ENCODE assay signal across 36 cellular contexts in genomic region chr11:39294648-39295047, GRCh38.
"Had no signal": no experiment of that assay in that cellular context is flagged by ENCODE, and none has a peak within 500 bp of the region (broad histone marks: within the 10 kb centered on the region; RNA-seq: fewer than 3 reads in every experiment).

No MANE protein-coding gene starts in this region.

- FAIRE-seq: astrocyte had no signal

- H3K4me1 ChIP-seq: body of pancreas, breast epithelium had no signal

- H3K4me3 ChIP-seq: body of pancreas, breast epithelium had no signal

- H3K27me3 Mint-ChIP-seq: activated B cell treated with CpG ODN at 0.5 μM for 24 hours; activated CD4-positive, alpha-beta memory T cell treated with anti-CD3 and anti-CD28 coated beads for 36 hours; activated CD4-positive, alpha-beta T cell treated with anti-CD3 and anti-CD28 coated beads, Interleukin-2, amount 10 ng/mL, durations not matched to agents 24 days and 14 days; activated CD8-positive, alpha-beta T cell treated with anti-CD3 and anti-CD28 coated beads for 36 hours; activated naive CD8-positive, alpha-beta T cell treated with anti-CD3 and anti-CD28 coated beads for 36 hours; activated T-helper 17 cell treated with anti-CD3 and anti-CD28 coated beads, Interleukin-2, amount 50 U/mL, for 72 hours had no signal

- DNase-seq: activated B cell treated with CpG ODN at 0.5 μM for 24 hours; activated CD4-positive, alpha-beta memory T cell treated with anti-CD3 and anti-CD28 coated beads for 36 hours; activated CD4-positive, alpha-beta T cell treated with anti-CD3 and anti-CD28 coated beads for 4 hours; activated CD4-positive, alpha-beta T cell treated with anti-CD3 and anti-CD28 coated beads, Interleukin-2, amount 10 ng/mL, durations not matched to agents 24 days and 14 days; activated CD4-positive, alpha-beta T cell treated with anti-CD3 and anti-CD28 coated beads, Interleukin-2, amount 50 U/mL, for 1 hour; activated CD4-positive, alpha-beta T cell treated with anti-CD3 and anti-CD28 coated beads, Interleukin-2, amount 50 U/mL, for 4 hours; activated CD4-positive, CD25-positive, alpha-beta regulatory T cell treated with anti-CD3 and anti-CD28 coated beads, Interleukin-2, amount 50 U/mL, for 72 hours; activated CD8-positive, alpha-beta memory T cell treated with anti-CD3 and anti-CD28 coated beads, Interleukin-2, amount 50 U/mL, for 4 hours; activated CD8-positive, alpha-beta T cell treated with anti-CD3 and anti-CD28 coated beads for 36 hours; activated effector memory CD4-positive, alpha-beta T cell treated with anti-CD3 and anti-CD28 coated beads, Interleukin-2, amount 50 U/mL, for 16 hours; activated gamma-delta T cell treated with Interleukin-2 at 50 U/mL for 16 hours; activated naive CD4-positive, alpha-beta T cell; activated naive CD4-positive, alpha-beta T cell treated with anti-CD3 and anti-CD28 coated beads for 36 hours; activated naive CD4-positive, alpha-beta T cell treated with anti-CD3 and anti-CD28 coated beads, Interleukin-2, amount 50 U/mL, for 16 hours; activated naive CD8-positive, alpha-beta T cell treated with anti-CD3 and anti-CD28 coated beads for 36 hours; activated T-cell treated with anti-CD3 and anti-CD28 coated beads for 4 hours; activated T-cell treated with anti-CD3 and anti-CD28 coated beads, Interleukin-2, amount 50 U/mL, for 1 hour; activated T-cell treated with anti-CD3 and anti-CD28 coated beads, Interleukin-2, amount 50 U/mL, for 4 hours; activated T-cell treated with anti-CD3 and anti-CD28 coated beads, Interleukin-2, amount 50 U/mL, for 72 hours; amygdala; anterior cingulate cortex; body of pancreas; brain microvascular endothelial cell; central memory CD4-positive, alpha-beta T cell; SW 1271; T-helper 1 cell; T-helper 2 cell; T-helper 9 cell; WERI-Rb-1 had no signal

- H3K36me3 ChIP-seq: brain microvascular endothelial cell, breast epithelium, WERI-Rb-1 had no signal

- H3K36me3 Mint-ChIP-seq: activated CD4-positive, alpha-beta memory T cell treated with anti-CD3 and anti-CD28 coated beads for 36 hours; activated naive CD8-positive, alpha-beta T cell treated with anti-CD3 and anti-CD28 coated beads for 36 hours had no signal

- H3K27ac Mint-ChIP-seq: activated B cell treated with CpG ODN at 0.5 μM for 24 hours; activated CD4-positive, alpha-beta memory T cell treated with anti-CD3 and anti-CD28 coated beads for 36 hours; activated CD4-positive, alpha-beta T cell treated with anti-CD3 and anti-CD28 coated beads, Interleukin-2, amount 10 ng/mL, durations not matched to agents 24 days and 14 days; activated CD8-positive, alpha-beta T cell treated with anti-CD3 and anti-CD28 coated beads for 36 hours; activated naive CD4-positive, alpha-beta T cell treated with anti-CD3 and anti-CD28 coated beads for 36 hours; activated naive CD4-positive, alpha-beta T cell treated with anti-CD3 and anti-CD28 coated beads, Interleukin-2, amount 50 U/mL, for 72 hours; activated naive CD8-positive, alpha-beta T cell treated with anti-CD3 and anti-CD28 coated beads for 36 hours; activated T-cell treated with anti-CD3 and anti-CD28 coated beads, Interleukin-2, amount 50 U/mL, for 72 hours; activated T-helper 1 cell treated with anti-CD3 and anti-CD28 coated beads, Interleukin-12 subunit alpha, Interleukin-12 subunit beta, Interleukin-2, Interleukin-4 antibody, amounts not matched to agents 30 ng/mL and 10 ng/mL and 1 ng/mL, durations not matched to agents 14 hours and 24 hours and 36 hours; activated T-helper 17 cell treated with anti-CD3 and anti-CD28 coated beads, Interleukin-2, amount 50 U/mL, for 72 hours; T-helper 1 cell treated with Interleukin-12 subunit alpha and Interleukin-12 subunit beta and Interleukin-4 antibody, amounts not matched to agents 30 μg/mL and 1 μg/mL, for 36 hours; T-helper 2 cell treated with Interferon-gamma antibody and Interleukin-4, amounts not matched to agents 5 μg/mL and 100 μg/mL, for 36 hours had no signal

- H3K4me1 Mint-ChIP-seq: activated B cell treated with CpG ODN at 0.5 μM for 24 hours; activated CD4-positive, alpha-beta T cell treated with anti-CD3 and anti-CD28 coated beads, Interleukin-2, amount 10 ng/mL, durations not matched to agents 24 days and 14 days; activated naive CD8-positive, alpha-beta T cell treated with anti-CD3 and anti-CD28 coated beads for 36 hours; activated T-helper 17 cell treated with anti-CD3 and anti-CD28 coated beads, Interleukin-2, amount 50 U/mL, for 72 hours had no signal

- ATAC-seq: activated CD8-positive, alpha-beta T cell treated with anti-CD3 and anti-CD28 coated beads for 36 hours; activated naive CD4-positive, alpha-beta T cell treated with anti-CD3 and anti-CD28 coated beads, Interleukin-2, amount 50 U/mL, for 72 hours; activated T-cell treated with anti-CD3 and anti-CD28 coated beads, Interleukin-2, amount 50 U/mL, for 4 hours; activated T-cell treated with anti-CD3 and anti-CD28 coated beads, Interleukin-2, amount 50 U/mL, for 72 hours; activated T-helper 17 cell treated with anti-CD3 and anti-CD28 coated beads, Interleukin-2, amount 50 U/mL, for 72 hours; body of pancreas had no signal

- H3K9me3 ChIP-seq: body of pancreas, breast epithelium had no signal

- H3K4me3 Mint-ChIP-seq: activated B cell treated with CpG ODN at 0.5 μM for 24 hours; activated CD4-positive, alpha-beta memory T cell treated with anti-CD3 and anti-CD28 coated beads for 36 hours; activated CD4-positive, alpha-beta T cell treated with anti-CD3 and anti-CD28 coated beads, Interleukin-2, amount 10 ng/mL, durations not matched to agents 24 days and 14 days; activated CD8-positive, alpha-beta T cell treated with anti-CD3 and anti-CD28 coated beads for 36 hours; activated naive CD4-positive, alpha-beta T cell treated with anti-CD3 and anti-CD28 coated beads for 36 hours; activated naive CD8-positive, alpha-beta T cell treated with anti-CD3 and anti-CD28 coated beads for 36 hours; activated T-cell treated with anti-CD3 and anti-CD28 coated beads, Interleukin-2, amount 50 U/mL, for 4 hours; activated T-cell treated with anti-CD3 and anti-CD28 coated beads, Interleukin-2, amount 50 U/mL, for 72 hours; activated T-helper 1 cell treated with anti-CD3 and anti-CD28 coated beads, Interleukin-12 subunit alpha, Interleukin-12 subunit beta, Interleukin-2, Interleukin-4 antibody, amounts not matched to agents 30 ng/mL and 10 ng/mL and 1 ng/mL, durations not matched to agents 14 hours and 24 hours and 36 hours; activated T-helper 17 cell treated with anti-CD3 and anti-CD28 coated beads, Interleukin-2, amount 50 U/mL, for 72 hours; T-helper 1 cell treated with Interleukin-12 subunit alpha and Interleukin-12 subunit beta and Interleukin-4 antibody, amounts not matched to agents 30 μg/mL and 1 μg/mL, for 36 hours; T-helper 2 cell treated with Interferon-gamma antibody and Interleukin-4, amounts not matched to agents 5 μg/mL and 100 μg/mL, for 36 hours had no signal

- H3K27me3 ChIP-seq: body of pancreas, brain microvascular endothelial cell, breast epithelium had no signal

- H3K27ac ChIP-seq: body of pancreas, brain microvascular endothelial cell, breast epithelium, WERI-Rb-1 had no signal
